Comparison of ENCODE assay signal across 10 cellular contexts in genomic region chr11:128328955-128329551, GRCh38.
DNase-seq lines count a peak whose midpoint lies in the region; FAIRE-seq and TF ChIP-seq lines count a peak whose summit lies in the region.
"Had no signal": no experiment of that assay in that cellular context is flagged by ENCODE, and none has a peak within 500 bp of the region (broad histone marks: within the 10 kb centered on the region; RNA-seq: fewer than 3 reads in every experiment).

No MANE protein-coding gene starts in this region.

- H3K36me3 ChIP-seq in endothelial cell of umbilical vein (ENCODE audit: control insufficient read depth in 2 of 2, extremely low read depth in 1 of 2, insufficient read depth in 2 of 2, low read length in 2 of 2) (no peaks in the 10 kb centered on the region), parathyroid adenoma (ENCODE audit: control insufficient read depth, insufficient read depth, low read length) (no peaks in the 10 kb centered on the region)

- H4K20me1 ChIP-seq in endothelial cell of umbilical vein (replicated peaks; ENCODE audit: control insufficient read depth, extremely low read depth, insufficient read depth, low read length): no peaks in the 10 kb centered on the region

- H3K4me3 Mint-ChIP-seq in type B pancreatic cell (no peak overlapping the region), glutamatergic neuron (ENCODE audit: unreplicated experiment) (no peak overlapping the region)

- H3K9me3 ChIP-seq in endothelial cell of umbilical vein (replicated peaks; ENCODE audit: control insufficient read depth, insufficient read depth, low read length): no peaks in the 10 kb centered on the region
- H3K9me3 ChIP-seq in parathyroid adenoma (ENCODE audit: control insufficient read depth, low read length): no peaks in the 10 kb centered on the region

- H3K9ac ChIP-seq in endothelial cell of umbilical vein (replicated peaks; ENCODE audit: extremely low read depth, insufficient read depth, low read length) (peak overlapping the region; percentile 18), parathyroid adenoma (no peak overlapping the region)

- H3K27me3 Mint-ChIP-seq in type B pancreatic cell: peaks cover 20% of the 10 kb centered on the region
- no peaks in the 10 kb centered on the region for H3K27me3 Mint-ChIP-seq in glutamatergic neuron (ENCODE audit: unreplicated experiment)

- POLR2A ChIA-PET in endothelial cell of umbilical vein (lab: Charles Lee): no interaction called here

- peak; percentile 47 for DNase-seq in EL
- DNase-seq in activated CD4-positive, alpha-beta T cell treated with anti-CD3 and anti-CD28 coated beads for 48 hours: peak; percentile 45
- DNase-seq in endothelial cell of umbilical vein (ENCODE audit: low read depth, low spot score): peak; percentile 93
- no peak for DNase-seq in type B pancreatic cell (ENCODE audit: extremely low spot score, unreplicated experiment)
- no peak for DNase-seq in glutamatergic neuron
- no peak for DNase-seq in RKO (ENCODE audit: low spot score)
- no peak for DNase-seq in NCI-H774 (lab: John Stamatoyannopoulos, UW)
- DNase-seq: DND-41, NCI-H1694 had no signal

- H3K4me2 ChIP-seq in endothelial cell of umbilical vein (ENCODE audit: insufficient read depth, low read length) (peak overlapping the region; percentile 18), parathyroid adenoma (ENCODE audit: low read length) (no peak overlapping the region)

- H3K27me3 ChIP-seq in endothelial cell of umbilical vein (ENCODE audit: control insufficient read depth in 2 of 2, insufficient read depth in 2 of 2, low read length in 2 of 2) (no peaks in the 10 kb centered on the region), parathyroid adenoma (ENCODE audit: control insufficient read depth, insufficient read depth, low read length) (no peaks in the 10 kb centered on the region)

- H3K36me3 Mint-ChIP-seq in type B pancreatic cell: no peaks in the 10 kb centered on the region
- H3K36me3 Mint-ChIP-seq in glutamatergic neuron (ENCODE audit: unreplicated experiment): no peaks in the 10 kb centered on the region

- H3K9me1 ChIP-seq in endothelial cell of umbilical vein (replicated peaks; ENCODE audit: control insufficient read depth, extremely low read depth, insufficient read depth, low read length): no peaks in the 10 kb centered on the region

- H3K4me3 ChIP-seq in endothelial cell of umbilical vein (replicated peaks in 1 of 3; ENCODE audit: insufficient read depth in 1 of 3, low read depth in 1 of 3, low read length in 3 of 3) (no peak overlapping the region), parathyroid adenoma (ENCODE audit: low read depth, low read length) (no peak overlapping the region)

- H3K27ac ChIP-seq in endothelial cell of umbilical vein (ENCODE audit: insufficient read depth, low read depth, low read length) (peak overlapping the region; percentile 57), parathyroid adenoma (peak overlapping the region; percentile 62)

- FAIRE-seq in endothelial cell of umbilical vein (lab: Jason Lieb, UNC): peak; percentile 76

- H3K79me2 ChIP-seq in endothelial cell of umbilical vein (ENCODE audit: control insufficient read depth, insufficient read depth, low read length) (no peaks in the 10 kb centered on the region), parathyroid adenoma (no peaks in the 10 kb centered on the region)

- no peak for TF ChIP-seq CTCF in endothelial cell of umbilical vein (IDR thresholded peaks at IDR 0.05; ENCODE audit: extremely low read depth in 1 of 2, insufficient read depth in 1 of 2, low read depth in 1 of 2, low read length in 2 of 2)
- no peak for TF ChIP-seq CTCF in parathyroid adenoma (IDR thresholded peaks at IDR 0.05)
- TF ChIP-seq CTCF in type B pancreatic cell (conservative IDR thresholded peaks at IDR 0.05): no peak
- TF ChIP-seq CTCF in glutamatergic neuron (IDR thresholded peaks at IDR 0.05; ENCODE audit: partially characterized antibody, unreplicated experiment): no peak

- H3K4me1 Mint-ChIP-seq in type B pancreatic cell (ENCODE audit: unreplicated experiment) (peaks cover 25% of the 10 kb centered on the region), glutamatergic neuron (ENCODE audit: low read depth, unreplicated experiment) (no peaks in the 10 kb centered on the region)

- H3K4me1 ChIP-seq in endothelial cell of umbilical vein (ENCODE audit: control insufficient read depth, extremely low read depth, insufficient read depth, low read length) (peaks cover 32% of the 10 kb centered on the region), parathyroid adenoma (no peaks in the 10 kb centered on the region)

- H3K9me3 Mint-ChIP-seq in type B pancreatic cell (peaks cover 4% of the 10 kb centered on the region), glutamatergic neuron (ENCODE audit: unreplicated experiment) (no peaks in the 10 kb centered on the region)

- intact Hi-C loops in endothelial cell of umbilical vein (cut with micrococcal nuclease): loop anchor here (1.0 kb wide), 3 partner anchors 13 to 121 kb away; no protein-coding TSS in a partner anchor

- CTCF ChIA-PET in endothelial cell of umbilical vein (lab: Charles Lee): interaction anchor here (1.0 kb wide), 1 partner anchor 23 kb away, joined by 3 read pairs; no protein-coding TSS in a partner anchor

- peak; percentile 26 for TF ChIP-seq POLR2A in endothelial cell of umbilical vein (IDR thresholded peaks at IDR 0.05; ENCODE audit: low read depth, low read length)

- H3K27ac Mint-ChIP-seq in type B pancreatic cell (no peak overlapping the region), glutamatergic neuron (ENCODE audit: unreplicated experiment) (no peak overlapping the region)

- dilution Hi-C loops in endothelial cell of umbilical vein (cut with MboI; ENCODE audit: extremely low pct_ligation_motif_present, low sequenced_read_pairs): no loop called here

- H2AFZ ChIP-seq in endothelial cell of umbilical vein (ENCODE audit: low read depth, low read length) (peak overlapping the region; percentile 3), parathyroid adenoma (no peak overlapping the region)

- TSS peak; percentile 68 for BruUV-seq in endothelial cell of umbilical vein (replicated peaks; lab: Mats Ljungman, UMichigan)

TF ChIP-seq in endothelial cell of umbilical vein, 7 proteins besides CTCF, POLR2A, EP300 and RAD21:
- TF ChIP-seq JUN (IDR thresholded peaks at IDR 0.05; ENCODE audit: borderline replicate concordance, insufficient read depth, insufficient read length, low read depth) (peak; percentile 47), MYC (IDR thresholded peaks at IDR 0.05; ENCODE audit: low read depth, low read length) (no peak), GATA2 (IDR thresholded peaks at IDR 0.05; ENCODE audit: insufficient read depth, insufficient read length, low read depth, low read length) (peak; percentile 16), FOS (IDR thresholded peaks at IDR 0.05; ENCODE audit: borderline replicate concordance, insufficient read depth, low read length) (peak; percentile 35)

Comparison
In these comparisons a context has a peak if more than half of its experiments do, and no peak if none do; other contexts are left out.
1. DNase-seq: peak in EL (single experiment), activated CD4-positive, alpha-beta T cell treated with anti-CD3 and anti-CD28 coated beads for 48 hours (single experiment) and endothelial cell of umbilical vein (single experiment); none in type B pancreatic cell (single experiment), glutamatergic neuron (single experiment), RKO (single experiment) and NCI-H774 (single experiment).